In the genomic region with DNA sequence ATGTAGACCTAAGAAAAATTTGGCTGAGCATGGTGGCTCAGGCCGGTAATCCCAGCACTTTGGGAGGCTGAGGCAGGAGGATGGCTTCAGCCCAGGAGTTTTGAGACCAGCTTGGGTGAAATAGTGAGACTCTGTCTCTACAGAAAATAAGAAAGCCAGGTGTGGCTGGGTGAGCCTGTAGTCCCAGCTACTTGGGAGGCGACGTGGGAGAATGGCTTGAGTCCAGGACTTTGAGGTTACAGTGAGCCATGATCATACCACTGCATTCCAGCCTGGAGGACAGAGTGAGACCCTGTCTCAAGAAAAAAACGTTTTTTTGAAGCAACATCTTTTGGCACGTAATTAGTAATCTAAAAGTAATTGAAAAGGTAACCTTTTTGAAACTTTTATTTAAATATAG, we compare ENCODE assay signal across 15 cellular contexts.
DNase-seq lines count a peak whose midpoint lies in the region; ATAC-seq and TF ChIP-seq lines count a peak whose summit lies in the region.
"Had no signal": no experiment of that assay in that cellular context is flagged by ENCODE, and none has a peak within 500 bp of the region (broad histone marks: within the 10 kb centered on the region; RNA-seq: fewer than 3 reads in every experiment).

No MANE protein-coding gene starts in this region.

- H3K9ac ChIP-seq in mesenchymal stem cell (ENCODE audit: low read length) = no peak overlapping the region

- H3K27ac ChIP-seq in brain microvascular endothelial cell (peak overlapping the region; percentile 61), mesenchymal stem cell (ENCODE audit: low read length, poor library complexity, severe bottlenecking) (peak overlapping the region; percentile 26)
- H3K27ac ChIP-seq: adrenal gland, ovary had no signal

- TF ChIP-seq CTCF in brain microvascular endothelial cell (IDR thresholded peaks at IDR 0.05; ENCODE audit: low read depth, low read length, missing control alignments) = no peak

- 100% methylated on average over 3 of the region's 5 CpGs for WGBS in mesenchymal stem cell

- ATAC-seq in left ventricle myocardium superior (peak; percentile 17), Right ventricle myocardium superior (ENCODE audit: poor library complexity) (no peak)
- ATAC-seq: activated CD4-positive, CD25-positive, alpha-beta regulatory T cell treated with anti-CD3 and anti-CD28 coated beads, Interleukin-2, amount 50 U/mL, for 24 hours; stimulated activated effector memory CD8-positive, alpha-beta T cell treated with anti-CD3 and anti-CD28 coated beads, Interleukin-12 subunit alpha, Interleukin-12 subunit beta, amount 100 ng/mL, for 72 hours had no signal

- H3K18ac ChIP-seq in mesenchymal stem cell (ENCODE audit: low read depth in 1 of 2, low read length in 2 of 2) = no peak overlapping the region

- H3K4ac ChIP-seq in mesenchymal stem cell (ENCODE audit: low read depth in 1 of 2, low read length in 2 of 2) = no peak overlapping the region

- no peaks in the 10 kb centered on the region for H3K9me3 ChIP-seq in mesenchymal stem cell (ENCODE audit: control insufficient read depth, low read length)
- H3K9me3 ChIP-seq: adrenal gland, ovary had no signal

- H4K91ac ChIP-seq in mesenchymal stem cell (ENCODE audit: low read length) = no peak overlapping the region

- peak overlapping the region; percentile 23 for H4K8ac ChIP-seq in mesenchymal stem cell (ENCODE audit: low read length)

- no peak overlapping the region for H2AK5ac ChIP-seq in mesenchymal stem cell (ENCODE audit: low read length, severe bottlenecking)

- H2BK12ac ChIP-seq in mesenchymal stem cell (ENCODE audit: low read length in 2 of 2) = no peak overlapping the region

- no peaks in the 10 kb centered on the region for H3K27me3 ChIP-seq in brain microvascular endothelial cell (replicated peaks)
- no peaks in the 10 kb centered on the region for H3K27me3 ChIP-seq in mesenchymal stem cell (ENCODE audit: control insufficient read depth in 1 of 2, insufficient read depth in 1 of 2, low read length in 2 of 2)
- H3K27me3 ChIP-seq: adrenal gland, ovary had no signal

- H3K23ac ChIP-seq in mesenchymal stem cell (ENCODE audit: low read length in 2 of 2) = no peak overlapping the region

- H3K4me3 ChIP-seq in brain microvascular endothelial cell (ENCODE audit: low read depth, low read length) (no peak overlapping the region), mesenchymal stem cell (ENCODE audit: insufficient read depth in 1 of 2, low read depth in 1 of 2, low read length in 2 of 2) (no peak overlapping the region)
- H3K4me3 ChIP-seq: adrenal gland, ovary had no signal

- H2BK120ac ChIP-seq in mesenchymal stem cell (ENCODE audit: low read depth, low read length) = no peak overlapping the region

- H2AFZ ChIP-seq in mesenchymal stem cell (ENCODE audit: low read depth, low read length) = no peak overlapping the region

- H3K14ac ChIP-seq in mesenchymal stem cell (ENCODE audit: low read length in 2 of 2) = no peak overlapping the region

- intact Hi-C loops in left ventricle myocardium superior (cut with micrococcal nuclease) (loop anchor here (10.0 kb wide), 1 partner anchor 75 kb away; the partner anchor contains the start of gene FERMT2), Right ventricle myocardium superior (cut with DNase I) (no loop called here)

- in situ Hi-C loops in brain microvascular endothelial cell (cut with HindIII; ENCODE audit: low pct_ligation_motif_present, low sequenced_read_pairs) = no loop called here

- no peak overlapping the region for H2BK15ac ChIP-seq in mesenchymal stem cell (ENCODE audit: low read depth, poor library complexity, severe bottlenecking)

- peaks cover 13% of the 10 kb centered on the region for H3K79me1 ChIP-seq in mesenchymal stem cell (replicated peaks; ENCODE audit: low read length, poor library complexity, severe bottlenecking)

- DNase-seq in left ventricle myocardium superior (no peak), Right ventricle myocardium superior (no peak), brain microvascular endothelial cell (peak; percentile 75), mesenchymal stem cell (no peak), LoVo (ENCODE audit: low spot score) (no peak), NCI-H774 (lab: John Stamatoyannopoulos, UW) (no peak), globus pallidus (ENCODE audit: low spot score) (no peak), putamen (ENCODE audit: low spot score) (no peak)
- DNase-seq: adrenal gland, KBM-7, kidney, NCI-H1436 treated with DMSO at 0.1 percent for 48 hours, ovary had no signal

- peaks cover 4% of the 10 kb centered on the region for H3K4me1 ChIP-seq in mesenchymal stem cell (ENCODE audit: control insufficient read depth, insufficient read depth, low read depth, low read length)
- H3K4me1 ChIP-seq: adrenal gland had no signal

- H3K36me3 ChIP-seq in brain microvascular endothelial cell (replicated peaks) (peaks cover 49% of the 10 kb centered on the region), mesenchymal stem cell (ENCODE audit: control insufficient read depth in 1 of 2, insufficient read depth in 2 of 2, low read depth in 1 of 2, low read length in 2 of 2) (peaks cover 14 to 81% of the 10 kb centered on the region in 2 experiments)
- H3K36me3 ChIP-seq: ovary had no signal

- H3K4me2 ChIP-seq in mesenchymal stem cell (ENCODE audit: low read length, poor library complexity, severe bottlenecking) = no peak overlapping the region

- H2BK5ac ChIP-seq in mesenchymal stem cell (ENCODE audit: low read depth, low read length, poor library complexity, severe bottlenecking) = no peak overlapping the region
